Comparison of ENCODE assay signal across 14 cellular contexts in the genomic region with DNA sequence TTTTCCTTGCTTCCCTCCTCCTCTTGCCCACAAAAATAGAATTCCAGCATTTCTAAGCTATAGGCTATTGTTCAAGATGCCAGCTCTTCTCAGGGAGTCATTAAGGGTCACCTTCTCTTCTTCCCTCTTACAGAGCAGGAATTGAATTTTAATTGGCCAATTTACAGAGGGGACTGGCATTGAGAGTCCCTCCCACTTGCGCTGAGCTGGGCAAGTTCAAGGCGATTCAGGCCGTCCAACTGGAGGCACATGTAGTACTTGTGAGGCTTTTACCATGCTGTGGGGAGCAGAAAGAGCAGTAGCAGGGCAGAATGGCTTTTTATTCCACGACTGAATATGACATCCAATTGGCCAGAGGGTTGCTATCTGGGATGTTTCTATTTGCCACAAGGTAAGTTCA.
DNase-seq lines count a peak whose midpoint lies in the region; ATAC-seq and TF ChIP-seq lines count a peak whose summit lies in the region.
"Had no signal": no experiment of that assay in that cellular context is flagged by ENCODE, and none has a peak within 500 bp of the region (broad histone marks: within the 10 kb centered on the region; RNA-seq: fewer than 3 reads in every experiment).

No MANE protein-coding gene starts in this region.

- no peak for TF ChIP-seq CTCF in C4-2B (conservative IDR thresholded peaks at IDR 0.05)
- no peak for TF ChIP-seq CTCF in LNCaP clone FGC (IDR thresholded peaks at IDR 0.05; ENCODE audit: control insufficient read depth, extremely low read depth, insufficient read depth)
- TF ChIP-seq CTCF in esophagus muscularis mucosa (IDR thresholded peaks at IDR 0.05): no peak

- no peaks in the 10 kb centered on the region for H3K27me3 ChIP-seq in esophagus muscularis mucosa
- H3K27me3 ChIP-seq: BE2C had no signal

- WGBS in esophagus muscularis mucosa: 90% methylated on average over 4 of the region's 4 CpGs

- DNase-seq in LNCaP clone FGC (ENCODE audit: low read depth) (peak; percentile 74), esophagus muscularis mucosa (ENCODE audit: extremely low spot score) (no peak), retina (peak; percentile 45), DMS153 (lab: John Stamatoyannopoulos, UW) (no peak), NCI-H1105 (lab: John Stamatoyannopoulos, UW) (no peak), HT-29 (ENCODE audit: low spot score) (no peak)
- DNase-seq: BE2C, HCEC 1CT, Kasumi-1, NCI-H146, NCI-H446 treated with DMSO at 0.1 percent for 48 hours, NCI-H748 treated with DMSO at 0.1 percent for 48 hours had no signal

- peaks cover 0 to 61% (median 38%) of the 10 kb centered on the region in 4 donors for H3K4me1 ChIP-seq in esophagus muscularis mucosa

- no peak for TF ChIP-seq EP300 in esophagus muscularis mucosa (IDR thresholded peaks at IDR 0.05)

- peaks cover 0 to 9% (median 0%) of the 10 kb centered on the region in 4 donors for H3K36me3 ChIP-seq in esophagus muscularis mucosa

- no peak for TF ChIP-seq POLR2A in esophagus muscularis mucosa (IDR thresholded peaks at IDR 0.05; ENCODE audit: low read depth)

- ATAC-seq in GM21423 (IDR thresholded peaks at IDR 0.05; ENCODE audit: unreplicated experiment): no peak

- H3K4me3 ChIP-seq in LNCaP clone FGC (ENCODE audit: low read depth, low read length): peak overlapping the region; percentile 50
- H3K4me3 ChIP-seq in esophagus muscularis mucosa: no peak overlapping the region

- no peaks in the 10 kb centered on the region for H3K9me3 ChIP-seq in esophagus muscularis mucosa
- H3K9me3 ChIP-seq: BE2C had no signal

- H3K27ac ChIP-seq in C4-2B (peak overlapping the region; percentile 86), esophagus muscularis mucosa (replicated peaks in 1 of 4) (peak overlapping the region in 3 of 4 donors; percentile 10 to 44 (median 41))

- intact Hi-C loops in esophagus muscularis mucosa (cut with DNase I): no loop called here

Comparison
In these comparisons a context has a peak if more than half of its experiments do, and no peak if none do; other contexts are left out.
1. DNase-seq: peak in LNCaP clone FGC (single experiment) and retina (single experiment); none in esophagus muscularis mucosa (single experiment), DMS153 (single experiment), NCI-H1105 (single experiment) and HT-29 (single experiment).